28 cellular contexts compared by ENCODE assay signal in the genomic region with DNA sequence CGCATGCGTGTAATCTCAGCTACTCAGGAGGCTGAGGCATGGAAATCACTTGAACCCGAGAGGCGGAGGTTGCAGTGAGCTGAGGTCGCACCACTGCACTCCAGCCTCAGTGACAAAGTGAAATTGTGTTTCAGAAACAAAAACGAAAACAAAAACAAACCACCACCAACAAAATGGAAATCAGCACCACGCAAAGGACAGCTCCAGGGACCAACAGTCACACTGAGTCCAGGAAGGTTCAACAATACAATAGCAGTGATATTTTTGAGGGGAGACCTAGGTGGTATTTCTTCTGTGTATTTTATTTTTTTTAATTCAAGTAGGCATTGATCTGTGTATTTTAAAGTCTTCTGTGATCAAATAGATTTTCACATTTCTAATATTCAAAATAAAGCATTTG. TPM values are rescaled to one million over a fixed set of nuclear protein-coding genes. Genes with fewer than 3 reads are reported as not detected.
"Had no signal": no experiment of that assay in that cellular context is flagged by ENCODE, and none has a peak within 500 bp of the region (broad histone marks: within the 10 kb centered on the region; RNA-seq: fewer than 3 reads in every experiment).

No MANE protein-coding gene starts in this region.

- H3K9me3 Mint-ChIP-seq: activated CD4-positive, alpha-beta memory T cell treated with anti-CD3 and anti-CD28 coated beads for 36 hours; activated naive CD8-positive, alpha-beta T cell treated with anti-CD3 and anti-CD28 coated beads, Interleukin-2, amount 10 ng/mL, durations not matched to agents 7 days and 5 days; activated T-cell treated with anti-CD3 and anti-CD28 coated beads, Interleukin-2, amount 50 U/mL, for 4 hours; activated T-helper 17 cell treated with anti-CD3 and anti-CD28 coated beads, Interleukin-2, amount 50 U/mL, for 72 hours; WTC11 had no signal

- DNase-seq: activated CD4-positive, alpha-beta memory T cell treated with anti-CD3 and anti-CD28 coated beads for 36 hours; activated CD4-positive, alpha-beta T cell treated with anti-CD3 and anti-CD28 coated beads, Interleukin-2, amount 10 ng/mL, durations not matched to agents 7 days and 5 days; activated CD8-positive, alpha-beta memory T cell treated with anti-CD3 and anti-CD28 coated beads for 24 hours; activated gamma-delta T cell treated with Interleukin-2 at 50 U/mL for 16 hours; activated naive CD4-positive, alpha-beta T cell treated with anti-CD3 and anti-CD28 coated beads, Interleukin-2, amount 10 ng/mL, durations not matched to agents 7 days and 5 days; activated naive CD8-positive, alpha-beta T cell treated with anti-CD3 and anti-CD28 coated beads, Interleukin-2, amount 10 ng/mL, durations not matched to agents 7 days and 5 days; activated T-cell treated with anti-CD3 and anti-CD28 coated beads, Interleukin-2, amount 50 U/mL, for 4 hours; aorta; central memory CD4-positive, alpha-beta T cell; KBM-7; MV-4-11; NCI-H1092 treated with DMSO at 0.1 percent for 48 hours; NCI-H1417 treated with DMSO at 0.1 percent for 48 hours; NCI-H1694; NCI-H2029 treated with DMSO at 0.1 percent for 48 hours; NCI-H510A treated with DMSO at 0.1 percent for 48 hours; OCI-M1; Peyer's patch; Right ventricle myocardium superior; SJCRH30; T-helper 17 cell; T-helper 9 cell had no signal

- H3K27me3 ChIP-seq: breast epithelium, Peyer's patch, SJCRH30 had no signal

- H3K36me3 Mint-ChIP-seq: WTC11 had no signal

- ATAC-seq: activated T-cell treated with anti-CD3 and anti-CD28 coated beads, Interleukin-2, amount 50 U/mL, for 4 hours; activated T-helper 17 cell treated with anti-CD3 and anti-CD28 coated beads, Interleukin-2, amount 50 U/mL, for 72 hours; T-helper 17 cell; WTC11 had no signal

- H3K27me3 Mint-ChIP-seq: activated CD4-positive, alpha-beta memory T cell treated with anti-CD3 and anti-CD28 coated beads for 36 hours; activated CD4-positive, alpha-beta T cell treated with anti-CD3 and anti-CD28 coated beads, Interleukin-2, amount 10 ng/mL, durations not matched to agents 7 days and 5 days; activated naive CD4-positive, alpha-beta T cell treated with anti-CD3 and anti-CD28 coated beads, Interleukin-2, amount 10 ng/mL, durations not matched to agents 7 days and 5 days; activated naive CD8-positive, alpha-beta T cell treated with anti-CD3 and anti-CD28 coated beads, Interleukin-2, amount 10 ng/mL, durations not matched to agents 7 days and 5 days; activated T-helper 17 cell treated with anti-CD3 and anti-CD28 coated beads, Interleukin-2, amount 50 U/mL, for 72 hours; T-helper 17 cell had no signal

- H3K4me1 ChIP-seq: breast epithelium, Peyer's patch, SJCRH30 had no signal

- H3K27ac ChIP-seq: breast epithelium, Peyer's patch, RWPE1, SJCRH30 had no signal

- H3K4me3 ChIP-seq: breast epithelium, Peyer's patch, SJCRH30 had no signal

- H3K36me3 ChIP-seq: breast epithelium, SJCRH30 had no signal

- H3K9me3 ChIP-seq: breast epithelium, Peyer's patch, SJCRH30 had no signal

- H3K4me1 Mint-ChIP-seq: WTC11 had no signal

- H3K4me3 Mint-ChIP-seq: activated CD4-positive, alpha-beta memory T cell treated with anti-CD3 and anti-CD28 coated beads for 36 hours; activated CD4-positive, alpha-beta T cell treated with anti-CD3 and anti-CD28 coated beads, Interleukin-2, amount 10 ng/mL, durations not matched to agents 7 days and 5 days; activated naive CD4-positive, alpha-beta T cell treated with anti-CD3 and anti-CD28 coated beads, Interleukin-2, amount 10 ng/mL, durations not matched to agents 7 days and 5 days; activated naive CD8-positive, alpha-beta T cell treated with anti-CD3 and anti-CD28 coated beads, Interleukin-2, amount 10 ng/mL, durations not matched to agents 7 days and 5 days; activated T-cell treated with anti-CD3 and anti-CD28 coated beads, Interleukin-2, amount 50 U/mL, for 4 hours; activated T-helper 17 cell treated with anti-CD3 and anti-CD28 coated beads, Interleukin-2, amount 50 U/mL, for 72 hours; T-helper 17 cell; WTC11 had no signal

- H3K27ac Mint-ChIP-seq: activated CD4-positive, alpha-beta memory T cell treated with anti-CD3 and anti-CD28 coated beads for 36 hours; activated CD4-positive, alpha-beta T cell treated with anti-CD3 and anti-CD28 coated beads, Interleukin-2, amount 10 ng/mL, durations not matched to agents 7 days and 5 days; activated naive CD4-positive, alpha-beta T cell treated with anti-CD3 and anti-CD28 coated beads, Interleukin-2, amount 10 ng/mL, durations not matched to agents 7 days and 5 days; activated naive CD8-positive, alpha-beta T cell treated with anti-CD3 and anti-CD28 coated beads, Interleukin-2, amount 10 ng/mL, durations not matched to agents 7 days and 5 days; activated T-helper 17 cell treated with anti-CD3 and anti-CD28 coated beads, Interleukin-2, amount 50 U/mL, for 72 hours; T-helper 17 cell; WTC11 had no signal

RNA-seq across cellular contexts. Expression of gene HLA-F, which starts 9.8 kb away (rescaled TPM):
- total RNA-seq: SJCRH30 had no signal

RNA-seq across cellular contexts. Expression of gene ZFP57, which starts 52.1 kb away (rescaled TPM):
- total RNA-seq: activated CD4-positive, alpha-beta memory T cell treated with anti-CD3 and anti-CD28 coated beads for 36 hours; activated CD4-positive, alpha-beta T cell treated with anti-CD3 and anti-CD28 coated beads, Interleukin-2, amount 10 ng/mL, durations not matched to agents 7 days and 5 days; activated T-cell treated with anti-CD3 and anti-CD28 coated beads, Interleukin-2, amount 50 U/mL, for 4 hours; chondrocyte; LHCN-M2; Right ventricle myocardium superior; SJCRH30 had no signal
